4 cellular contexts compared by ENCODE assay signal in the genomic region with DNA sequence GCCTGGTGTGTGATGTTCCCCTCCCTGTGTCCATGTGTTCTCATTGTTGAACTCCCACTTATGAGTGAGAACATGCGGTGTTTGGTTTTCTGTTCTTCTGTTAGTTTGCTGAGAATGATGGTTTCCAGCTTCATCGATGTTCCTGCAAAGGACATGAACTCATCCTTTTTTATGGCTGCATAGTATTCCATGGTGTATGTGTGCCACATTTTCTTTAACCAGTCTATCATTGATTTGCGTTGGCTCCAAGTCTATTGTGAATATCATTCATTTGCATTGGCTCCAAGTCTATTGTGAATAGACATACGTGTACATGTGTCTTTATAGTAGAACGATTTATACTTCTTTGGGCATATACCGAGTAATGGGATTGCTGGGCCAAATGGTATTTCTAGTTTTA. TPM values are rescaled to one million over a fixed set of nuclear protein-coding genes. Genes with fewer than 3 reads are reported as not detected.
"Had no signal": no experiment of that assay in that cellular context is flagged by ENCODE, and none has a peak within 500 bp of the region (broad histone marks: within the 10 kb centered on the region; RNA-seq: fewer than 3 reads in every experiment).

No MANE protein-coding gene starts in this region.

RNA-seq across cellular contexts. Expression of gene PIP, which starts 18.8 kb away (rescaled TPM):
- total RNA-seq: M059J, MCF 10A, NCI-H460 had no signal

RNA-seq across cellular contexts. Expression of gene TAS2R39, which starts 32.5 kb away (rescaled TPM):
- total RNA-seq: LHCN-M2, M059J, MCF 10A, NCI-H460 had no signal
